ENCODE assay signal across 14 cellular contexts in genomic region chr3:69499899-69500316, GRCh38.
A peak's percentile ranks its signal among the peaks of the same experiment; 100 is the strongest.
DNase-seq lines count a peak whose midpoint lies in the region; ATAC-seq and TF ChIP-seq lines count a peak whose summit lies in the region.
"Had no signal": no experiment of that assay in that cellular context is flagged by ENCODE, and none has a peak within 500 bp of the region (broad histone marks: within the 10 kb centered on the region; RNA-seq: fewer than 3 reads in every experiment).

No MANE protein-coding gene starts in this region.

- no peaks in the 10 kb centered on the region for H3K36me3 Mint-ChIP-seq in dendritic cell treated with granulocyte-macrophage colony-stimulating factor and Interleukin-4, amounts not matched to agents 40 ng/mL and 50 ng/mL, for 4 days (ENCODE audit: low read depth)
- no peaks in the 10 kb centered on the region for H3K36me3 Mint-ChIP-seq in activated naive CD4-positive, alpha-beta T cell treated with anti-CD3 and anti-CD28 coated beads for 36 hours (ENCODE audit: low read depth)
- H3K36me3 Mint-ChIP-seq: naive B cell had no signal

- H3K27me3 Mint-ChIP-seq in dendritic cell treated with granulocyte-macrophage colony-stimulating factor and Interleukin-4, amounts not matched to agents 40 ng/mL and 50 ng/mL, for 4 days, result no peaks in the 10 kb centered on the region
- peaks cover 6% of the 10 kb centered on the region for H3K27me3 Mint-ChIP-seq in activated naive CD4-positive, alpha-beta T cell treated with anti-CD3 and anti-CD28 coated beads for 36 hours (ENCODE audit: low read depth)
- H3K27me3 Mint-ChIP-seq: naive B cell had no signal

- H3K27ac Mint-ChIP-seq in dendritic cell treated with granulocyte-macrophage colony-stimulating factor and Interleukin-4, amounts not matched to agents 40 ng/mL and 50 ng/mL, for 4 days, result peak overlapping the region; percentile 87
- H3K27ac Mint-ChIP-seq in activated naive CD4-positive, alpha-beta T cell treated with anti-CD3 and anti-CD28 coated beads for 36 hours, result no peak overlapping the region
- H3K27ac Mint-ChIP-seq: naive B cell had no signal

- TF ChIP-seq CTCF in left lung (IDR thresholded peaks at IDR 0.05), result no peak

- peak overlapping the region; percentile 17 for H3K4me3 Mint-ChIP-seq in dendritic cell treated with granulocyte-macrophage colony-stimulating factor and Interleukin-4, amounts not matched to agents 40 ng/mL and 50 ng/mL, for 4 days
- H3K4me3 Mint-ChIP-seq in activated naive CD4-positive, alpha-beta T cell treated with anti-CD3 and anti-CD28 coated beads for 36 hours, result no peak overlapping the region
- H3K4me3 Mint-ChIP-seq: central memory CD8-positive, alpha-beta T cell; naive B cell had no signal

- H3K27me3 ChIP-seq in left lung, result no peaks in the 10 kb centered on the region

- DNase-seq in CD1c-positive myeloid dendritic cell (ENCODE audit: extremely low spot score), result peak; percentile 26
- DNase-seq in left lung, result peak; percentile 76 to 77
- DNase-seq in skeletal muscle cell (ENCODE audit: low read depth), result peak; percentile 37
- no peak for DNase-seq in activated naive CD4-positive, alpha-beta T cell treated with anti-CD3 and anti-CD28 coated beads for 36 hours
- no peak for DNase-seq in central memory CD4-positive, alpha-beta T cell
- DNase-seq in NCI-H524 (lab: John Stamatoyannopoulos, UW), result no peak
- no peak for DNase-seq in GF-D8 (lab: John Stamatoyannopoulos, UW)
- DNase-seq: activated naive CD4-positive, alpha-beta T cell; DMS79; naive B cell; NCI-H1694; NCI-H748 treated with DMSO at 0.1 percent for 48 hours had no signal

- intact Hi-C loops in dendritic cell treated with granulocyte-macrophage colony-stimulating factor and Interleukin-4, amounts not matched to agents 40 ng/mL and 50 ng/mL, for 4 days (cut with micrococcal nuclease), result loop anchor here (5.0 kb wide), 2 partner anchors 42 to 58 kb away; no protein-coding TSS in a partner anchor
- intact Hi-C loops in left lung (cut with DNase I), result no loop called here
- intact Hi-C loops in activated naive CD4-positive, alpha-beta T cell treated with anti-CD3 and anti-CD28 coated beads for 36 hours (cut with micrococcal nuclease), result no loop called here

- peak; percentile 88 for ATAC-seq in left lung

- H3K9me3 ChIP-seq in left lung, result no peaks in the 10 kb centered on the region

- H3K4me3 ChIP-seq in left lung, result no peak overlapping the region
- H3K4me3 ChIP-seq in skeletal muscle cell (ENCODE audit: low read depth, low read length), result no peak overlapping the region

- peak overlapping the region; percentile 55 to 77 for H3K27ac ChIP-seq in left lung

- peaks cover 12% of the 10 kb centered on the region for H3K9me3 Mint-ChIP-seq in dendritic cell treated with granulocyte-macrophage colony-stimulating factor and Interleukin-4, amounts not matched to agents 40 ng/mL and 50 ng/mL, for 4 days
- peaks cover 2% of the 10 kb centered on the region for H3K9me3 Mint-ChIP-seq in activated naive CD4-positive, alpha-beta T cell treated with anti-CD3 and anti-CD28 coated beads for 36 hours

- H3K4me1 Mint-ChIP-seq in dendritic cell treated with granulocyte-macrophage colony-stimulating factor and Interleukin-4, amounts not matched to agents 40 ng/mL and 50 ng/mL, for 4 days (ENCODE audit: low read depth), result peaks cover 60% of the 10 kb centered on the region
- H3K4me1 Mint-ChIP-seq in activated naive CD4-positive, alpha-beta T cell treated with anti-CD3 and anti-CD28 coated beads for 36 hours (ENCODE audit: low read depth), result no peaks in the 10 kb centered on the region
- H3K4me1 Mint-ChIP-seq: central memory CD8-positive, alpha-beta T cell; naive B cell had no signal

- H3K4me1 ChIP-seq in left lung, result peaks cover 0 to 11% of the 10 kb centered on the region in 2 donors

- CTCF ChIA-PET in activated naive CD4-positive, alpha-beta T cell treated with anti-CD3 and anti-CD28 coated beads for 36 hours (lab: Charles Lee), result no interaction called here

- no peaks in the 10 kb centered on the region for H3K36me3 ChIP-seq in left lung

Comparison
In these comparisons a context has a peak if more than half of its experiments do, and no peak if none do; other contexts are left out.
1. DNase-seq: peak in CD1c-positive myeloid dendritic cell (single experiment), left lung (2 of 2) and skeletal muscle cell (single experiment); none in activated naive CD4-positive, alpha-beta T cell treated with anti-CD3 and anti-CD28 coated beads for 36 hours (single experiment), central memory CD4-positive, alpha-beta T cell (single experiment), NCI-H524 (0 of 2) and GF-D8 (single experiment).